In genomic region chr3:196942915-196943277, GRCh38 we compare ENCODE assay signal across 8 cellular contexts. TPM values are rescaled to one million over a fixed set of nuclear protein-coding genes. Genes with fewer than 3 reads are reported as not detected.
A peak's percentile ranks its signal among the peaks of the same experiment; 100 is the strongest.
DNase-seq lines count a peak whose midpoint lies in the region; ATAC-seq, FAIRE-seq and TF ChIP-seq lines count a peak whose summit lies in the region.

No MANE protein-coding gene starts in this region.

- no peaks in the 10 kb centered on the region for H3K9me3 Mint-ChIP-seq in activated CD4-positive, alpha-beta memory T cell treated with anti-CD3 and anti-CD28 coated beads for 36 hours
- peaks cover 25% of the 10 kb centered on the region for H3K9me3 Mint-ChIP-seq in glutamatergic neuron (ENCODE audit: unreplicated experiment)

- H3K27me3 ChIP-seq in pancreas: no peaks in the 10 kb centered on the region

- peaks cover 28% of the 10 kb centered on the region for H3K36me3 Mint-ChIP-seq in activated CD4-positive, alpha-beta memory T cell treated with anti-CD3 and anti-CD28 coated beads for 36 hours
- no peaks in the 10 kb centered on the region for H3K36me3 Mint-ChIP-seq in glutamatergic neuron (ENCODE audit: unreplicated experiment)

- CTCF ChIA-PET in activated CD4-positive, alpha-beta memory T cell treated with anti-CD3 and anti-CD28 coated beads for 36 hours (lab: Charles Lee): interaction anchor here (1.0 to 2.5 kb wide), 10 partner anchors 12 to 334 kb away, joined by 3 to 22 read pairs (median 4); partner anchors contain the start of genes PAK2 and SENP5
- CTCF ChIA-PET in HEK293T (lab: Yijun Ruan, JAX): no interaction called here

- DNase-seq in Right ventricle myocardium inferior (ENCODE audit: missing footprints) (peak; percentile 74), cardiac septum (ENCODE audit: low spot score) (no peak), glutamatergic neuron (peak; percentile 41), pancreas (peak in 3 of 6 donors; percentile 33 to 78 (median 62)), HEK293T (ENCODE audit: extremely low spot score) (no peak), T-helper 9 cell (no peak)
- DNase-seq in activated CD4-positive, alpha-beta memory T cell treated with anti-CD3 and anti-CD28 coated beads for 36 hours: peak; percentile 51

- H3K4me3 Mint-ChIP-seq in activated CD4-positive, alpha-beta memory T cell treated with anti-CD3 and anti-CD28 coated beads for 36 hours: peak overlapping the region; percentile 98
- H3K4me3 Mint-ChIP-seq in glutamatergic neuron (ENCODE audit: unreplicated experiment): peak overlapping the region; percentile 99

- H3K9me3 ChIP-seq in pancreas: no peaks in the 10 kb centered on the region

- H3K4me1 ChIP-seq in pancreas: peaks cover 5 to 18% (median 16%) of the 10 kb centered on the region in 3 donors

- intact Hi-C loops in Right ventricle myocardium inferior (cut with DNase I): loop anchor here (2.0 to 10.0 kb wide), 2 partner anchors 76 to 208 kb away; partner anchors contain the start of genes PAK2 and SENP5
- intact Hi-C loops in cardiac septum (cut with DNase I): loop anchor here (1.0 kb wide), 1 partner anchor 76 kb away; the partner anchor contains the start of gene SENP5
- intact Hi-C loops in activated CD4-positive, alpha-beta memory T cell treated with anti-CD3 and anti-CD28 coated beads for 36 hours (cut with micrococcal nuclease): loop anchor here (1.0 to 10.0 kb wide), 10 partner anchors 26 to 1038 kb away; partner anchors contain the start of genes CEP19, DLG1, PIGX and PIGZ
- intact Hi-C loops in pancreas (cut with DNase I): no loop called here

- ATAC-seq in Right ventricle myocardium inferior (no peak), HG03432 (IDR thresholded peaks at IDR 0.05; ENCODE audit: unreplicated experiment) (peak; percentile 18), pancreas (peak in 3 of 4 donors; percentile 4 to 15 (median 5))

- POLR2A ChIA-PET in activated CD4-positive, alpha-beta memory T cell treated with anti-CD3 and anti-CD28 coated beads for 36 hours (lab: Charles Lee): interaction anchor here (0.6 to 3.1 kb wide), 10 partner anchors 9 to 302 kb away, joined by 3 to 36 read pairs (median 6); partner anchors contain the start of genes PAK2, PIGZ and SENP5
- POLR2A ChIA-PET in HEK293T (lab: Yijun Ruan, JAX): interaction anchor here (1.6 to 1.7 kb wide), 2 partner anchors 75 to 375 kb away, joined by 5 to 8 read pairs; partner anchors contain the start of genes FBXO45, SENP5 and WDR53

- TF ChIP-seq CTCF in glutamatergic neuron (IDR thresholded peaks at IDR 0.05; ENCODE audit: partially characterized antibody, unreplicated experiment) (no peak), pancreas (IDR thresholded peaks at IDR 0.05) (no peak)

- H3K4me3 ChIP-seq in pancreas: peak overlapping the region; percentile 75 to 99 (median 88)

- no peak for FAIRE-seq in pancreas (lab: Jason Lieb, UNC)

- peak overlapping the region; percentile 85 for H3K27ac Mint-ChIP-seq in activated CD4-positive, alpha-beta memory T cell treated with anti-CD3 and anti-CD28 coated beads for 36 hours
- H3K27ac Mint-ChIP-seq in glutamatergic neuron (ENCODE audit: unreplicated experiment): peak overlapping the region; percentile 99

- WGBS in pancreas, 2 donors: 0% methylated on average over 24 to 25 of the region's 25 CpGs

- peak overlapping the region; percentile 84 to 93 (median 90) for H3K27ac ChIP-seq in pancreas

- peaks cover 0 to 7% (median 2%) of the 10 kb centered on the region in 3 donors for H3K36me3 ChIP-seq in pancreas

- peaks cover 38% of the 10 kb centered on the region for H3K4me1 Mint-ChIP-seq in activated CD4-positive, alpha-beta memory T cell treated with anti-CD3 and anti-CD28 coated beads for 36 hours (ENCODE audit: low read depth)
- H3K4me1 Mint-ChIP-seq in glutamatergic neuron (ENCODE audit: low read depth, unreplicated experiment): peaks cover 17% of the 10 kb centered on the region

- peaks cover 2% of the 10 kb centered on the region for H3K27me3 Mint-ChIP-seq in activated CD4-positive, alpha-beta memory T cell treated with anti-CD3 and anti-CD28 coated beads for 36 hours
- H3K27me3 Mint-ChIP-seq in glutamatergic neuron (ENCODE audit: unreplicated experiment): peaks cover 28% of the 10 kb centered on the region

TF ChIP-seq in HEK293T, 16 proteins besides CTCF, POLR2A, EP300 and RAD21:
- TF ChIP-seq NFRKB (IDR thresholded peaks at IDR 0.05): no peak
- TF ChIP-seq HDGF (IDR thresholded peaks at IDR 0.05; ENCODE audit: borderline replicate concordance): no peak
- no peak for TF ChIP-seq ZNF384 (IDR thresholded peaks at IDR 0.05)
- TF ChIP-seq SP1 (IDR thresholded peaks at IDR 0.05): no peak
- TF ChIP-seq CTBP1 (IDR thresholded peaks at IDR 0.05; ENCODE audit: borderline replicate concordance): no peak
- no peak for TF ChIP-seq ARNT (IDR thresholded peaks at IDR 0.05)
- TF ChIP-seq SUZ12 (IDR thresholded peaks at IDR 0.05): no peak
- TF ChIP-seq L3MBTL2 (conservative IDR thresholded peaks at IDR 0.05): no peak

RNA-seq across cellular contexts. Expression of gene NCBP2, which starts 0.6 kb away (rescaled TPM):
- total RNA-seq in Right ventricle myocardium inferior: 29.8 TPM
- 47.1 TPM for total RNA-seq in cardiac septum
- 10 to 100 TPM; 83.0 to 85.1 TPM for total RNA-seq in activated CD4-positive, alpha-beta memory T cell treated with anti-CD3 and anti-CD28 coated beads for 36 hours
- 118 TPM for total RNA-seq in glutamatergic neuron (ENCODE audit: unreplicated experiment)
- total RNA-seq in pancreas: 10 to 100 TPM; 11.7 to 26.6 (median 17.9) TPM
- 10 to 100 TPM; 23.0 to 30.1 TPM for polyA plus RNA-seq in pancreas

RNA-seq across cellular contexts. Expression of gene PIGZ, which starts 25.7 kb away (rescaled TPM):
- total RNA-seq in Right ventricle myocardium inferior (2.8 TPM), cardiac septum (5.9 TPM), glutamatergic neuron (ENCODE audit: unreplicated experiment) (4.7 TPM), pancreas (1 to 10 TPM; 1.3 to 2.5 (median 1.8) TPM)
- under 1 TPM; 0.65 to 0.71 TPM for total RNA-seq in activated CD4-positive, alpha-beta memory T cell treated with anti-CD3 and anti-CD28 coated beads for 36 hours
- polyA plus RNA-seq in pancreas: 1 to 10 TPM; 2.5 to 3.8 TPM

Comparison
In these comparisons a context has a peak if more than half of its experiments do, and no peak if none do; other contexts are left out.
1. DNase-seq: peak in Right ventricle myocardium inferior (single experiment), activated CD4-positive, alpha-beta memory T cell treated with anti-CD3 and anti-CD28 coated beads for 36 hours (single experiment) and glutamatergic neuron (single experiment); none in cardiac septum (single experiment), HEK293T (single experiment) and T-helper 9 cell (single experiment).
2. intact Hi-C loops: an anchor here in Right ventricle myocardium inferior (2.0 to 10.0 kb wide), cardiac septum (1.0 kb wide) and activated CD4-positive, alpha-beta memory T cell treated with anti-CD3 and anti-CD28 coated beads for 36 hours (1.0 to 10.0 kb wide); none called in pancreas.